Comparison of ENCODE assay signal across 30 cellular contexts in genomic region chr21:36818051-36818450, GRCh38.
"Had no signal": no experiment of that assay in that cellular context is flagged by ENCODE, and none has a peak within 500 bp of the region (broad histone marks: within the 10 kb centered on the region; RNA-seq: fewer than 3 reads in every experiment).

No MANE protein-coding gene starts in this region.

- H3K4me3 Mint-ChIP-seq: activated CD4-positive, alpha-beta memory T cell treated with anti-CD3 and anti-CD28 coated beads, Interleukin-2, amount 10 ng/mL, durations not matched to agents 7 days and 5 days; activated CD4-positive, alpha-beta T cell treated with anti-CD3 and anti-CD28 coated beads, Interleukin-2, amount 10 ng/mL, durations not matched to agents 7 days and 5 days; activated naive CD8-positive, alpha-beta T cell; activated T-cell treated with anti-CD3 and anti-CD28 coated beads, Interleukin-2, amount 50 U/mL, for 24 hours; activated T-cell treated with anti-CD3 and anti-CD28 coated beads, Interleukin-2, amount 50 U/mL, for 72 hours; central memory CD8-positive, alpha-beta T cell; effector memory CD8-positive, alpha-beta T cell; T-helper 17 cell; T-helper 2 cell treated with Interferon-gamma antibody and Interleukin-4, amounts not matched to agents 5 μg/mL and 100 μg/mL, for 36 hours; WTC11 had no signal

- H3K9me3 Mint-ChIP-seq: activated CD4-positive, alpha-beta memory T cell treated with anti-CD3 and anti-CD28 coated beads, Interleukin-2, amount 10 ng/mL, durations not matched to agents 7 days and 5 days; activated CD4-positive, alpha-beta T cell treated with anti-CD3 and anti-CD28 coated beads, Interleukin-2, amount 10 ng/mL, durations not matched to agents 7 days and 5 days; activated T-cell treated with anti-CD3 and anti-CD28 coated beads, Interleukin-2, amount 50 U/mL, for 24 hours; activated T-cell treated with anti-CD3 and anti-CD28 coated beads, Interleukin-2, amount 50 U/mL, for 72 hours; central memory CD8-positive, alpha-beta T cell; effector memory CD8-positive, alpha-beta T cell; T-helper 2 cell treated with Interferon-gamma antibody and Interleukin-4, amounts not matched to agents 5 μg/mL and 100 μg/mL, for 36 hours; WTC11 had no signal

- H3K27ac Mint-ChIP-seq: activated CD4-positive, alpha-beta memory T cell treated with anti-CD3 and anti-CD28 coated beads, Interleukin-2, amount 10 ng/mL, durations not matched to agents 7 days and 5 days; activated CD4-positive, alpha-beta T cell treated with anti-CD3 and anti-CD28 coated beads, Interleukin-2, amount 10 ng/mL, durations not matched to agents 7 days and 5 days; activated naive CD8-positive, alpha-beta T cell; activated T-cell treated with anti-CD3 and anti-CD28 coated beads, Interleukin-2, amount 50 U/mL, for 24 hours; activated T-cell treated with anti-CD3 and anti-CD28 coated beads, Interleukin-2, amount 50 U/mL, for 72 hours; effector memory CD8-positive, alpha-beta T cell; T-helper 17 cell; T-helper 2 cell treated with Interferon-gamma antibody and Interleukin-4, amounts not matched to agents 5 μg/mL and 100 μg/mL, for 36 hours; WTC11 had no signal

- H3K36me3 ChIP-seq: brain microvascular endothelial cell, esophagus squamous epithelium had no signal

- H3K27ac ChIP-seq: brain microvascular endothelial cell, epithelial cell of prostate, esophagus squamous epithelium had no signal

- H3K36me3 Mint-ChIP-seq: WTC11 had no signal

- H3K4me1 Mint-ChIP-seq: activated CD4-positive, alpha-beta memory T cell treated with anti-CD3 and anti-CD28 coated beads, Interleukin-2, amount 10 ng/mL, durations not matched to agents 7 days and 5 days; activated CD4-positive, alpha-beta T cell treated with anti-CD3 and anti-CD28 coated beads, Interleukin-2, amount 10 ng/mL, durations not matched to agents 7 days and 5 days; central memory CD8-positive, alpha-beta T cell had no signal

- H3K4me3 ChIP-seq: esophagus squamous epithelium had no signal

- DNase-seq: activated CD4-positive, alpha-beta memory T cell treated with anti-CD3 and anti-CD28 coated beads, Interleukin-2, amount 10 ng/mL, durations not matched to agents 7 days and 5 days; activated CD4-positive, alpha-beta T cell treated with anti-CD3 and anti-CD28 coated beads for 1 hour; activated CD4-positive, alpha-beta T cell treated with anti-CD3 and anti-CD28 coated beads for 4 hours; activated CD4-positive, alpha-beta T cell treated with anti-CD3 and anti-CD28 coated beads, Interleukin-2, amount 10 ng/mL, durations not matched to agents 7 days and 5 days; activated CD4-positive, alpha-beta T cell treated with anti-CD3 and anti-CD28 coated beads, Interleukin-2, amount 50 U/mL, for 4 hours; activated CD8-positive, alpha-beta memory T cell treated with anti-CD3 and anti-CD28 coated beads, Interleukin-2, amount 50 U/mL, for 48 hours; activated gamma-delta T cell; activated naive CD4-positive, alpha-beta T cell; activated naive CD4-positive, alpha-beta T cell treated with anti-CD3 and anti-CD28 coated beads, Interleukin-2, amount 50 U/mL, for 16 hours; activated T-cell treated with anti-CD3 and anti-CD28 coated beads for 4 hours; activated T-cell treated with anti-CD3 and anti-CD28 coated beads, Interleukin-2, amount 50 U/mL, for 24 hours; activated T-cell treated with anti-CD3 and anti-CD28 coated beads, Interleukin-2, amount 50 U/mL, for 72 hours; amniotic stem cell; anterior cingulate cortex; brain microvascular endothelial cell; cortex of kidney; effector CD4-positive, alpha-beta T cell; effector memory CD8-positive, alpha-beta T cell; esophagus squamous epithelium; foreskin melanocyte; T-helper 1 cell; T-helper 17 cell had no signal

- H3K27me3 ChIP-seq: brain microvascular endothelial cell, esophagus squamous epithelium had no signal

- H3K27me3 Mint-ChIP-seq: activated CD4-positive, alpha-beta memory T cell treated with anti-CD3 and anti-CD28 coated beads, Interleukin-2, amount 10 ng/mL, durations not matched to agents 7 days and 5 days; activated CD4-positive, alpha-beta T cell treated with anti-CD3 and anti-CD28 coated beads, Interleukin-2, amount 10 ng/mL, durations not matched to agents 7 days and 5 days; activated naive CD8-positive, alpha-beta T cell; activated T-cell treated with anti-CD3 and anti-CD28 coated beads, Interleukin-2, amount 50 U/mL, for 24 hours; central memory CD8-positive, alpha-beta T cell; effector memory CD8-positive, alpha-beta T cell; T-helper 17 cell had no signal

- ATAC-seq: activated T-cell treated with anti-CD3 and anti-CD28 coated beads, Interleukin-2, amount 50 U/mL, for 72 hours; effector memory CD8-positive, alpha-beta T cell; T-helper 17 cell; WTC11 had no signal

- FAIRE-seq: astrocyte, bronchial epithelial cell, colon had no signal

- H3K9me3 ChIP-seq: esophagus squamous epithelium had no signal
